Comparison of ENCODE assay signal across 17 cellular contexts in genomic region chr2:30472326-30472725, GRCh38. TPM values are rescaled to one million over a fixed set of nuclear protein-coding genes. Genes with fewer than 3 reads are reported as not detected.
DNase-seq lines count a peak whose midpoint lies in the region; ATAC-seq, FAIRE-seq and TF ChIP-seq lines count a peak whose summit lies in the region.
"Had no signal": no experiment of that assay in that cellular context is flagged by ENCODE, and none has a peak within 500 bp of the region (broad histone marks: within the 10 kb centered on the region; RNA-seq: fewer than 3 reads in every experiment).

No MANE protein-coding gene starts in this region.

- peaks cover 5% of the 10 kb centered on the region for H3K79me1 ChIP-seq in mesendoderm (ENCODE audit: low read length)

- TF ChIP-seq EP300 in A549 (IDR thresholded peaks at IDR 0.05), result no peak

- ATAC-seq in A549 (no peak), T-helper 17 cell (no peak)

- H3K4me3 ChIP-seq in A549, result no peak overlapping the region
- no peak overlapping the region for H3K4me3 ChIP-seq in GM12865 (ENCODE audit: low read depth, low read length)
- no peak overlapping the region for H3K4me3 ChIP-seq in choroid plexus epithelial cell (ENCODE audit: low read depth, low read length)
- H3K4me3 ChIP-seq in mesendoderm (ENCODE audit: low read length), result no peak overlapping the region
- H3K4me3 ChIP-seq in H7 (ENCODE audit: insufficient read depth, low read depth, low read length), result no peak overlapping the region
- H3K4me3 ChIP-seq: BLaER1, prostate gland, uterus had no signal

- H2BK15ac ChIP-seq in mesendoderm (replicated peaks; ENCODE audit: low read depth), result no peak overlapping the region

- H3K27ac ChIP-seq in A549 (peak overlapping the region in 1 of 2 experiments; percentile 20; a peak in 1 of 6 replicates), mesendoderm (ENCODE audit: low read depth, low read length) (no peak overlapping the region)
- H3K27ac ChIP-seq: BLaER1, prostate gland had no signal

- H3K9me3 ChIP-seq in A549, result peaks cover 7% of the 10 kb centered on the region; the same call in 1 of the 3 replicates
- no peaks in the 10 kb centered on the region for H3K9me3 ChIP-seq in T-helper 17 cell (ENCODE audit: control insufficient read depth, low read length, poor library complexity, severe bottlenecking)
- H3K9me3 ChIP-seq: prostate gland, uterus had no signal

- no peak overlapping the region for H3K18ac ChIP-seq in mesendoderm (ENCODE audit: low read length)

- no peak overlapping the region for H4K8ac ChIP-seq in mesendoderm (ENCODE audit: low read depth, low read length)

- H2BK5ac ChIP-seq in mesendoderm (ENCODE audit: low read length), result no peak overlapping the region

- H2AK5ac ChIP-seq in mesendoderm (ENCODE audit: low read length), result no peak overlapping the region

- DNase-seq in A549 (ENCODE audit: low read depth in 1 of 2, low spot score in 1 of 2) (no peak), GM12865 (ENCODE audit: low read depth) (peak; percentile 8), NOMO-1 (lab: John Stamatoyannopoulos, UW; ENCODE audit: unreplicated experiment in 2 of 2) (peak; percentile 58 to 85), choroid plexus epithelial cell (ENCODE audit: low read depth) (peak; percentile 14), mesendoderm (no peak), H7 (no peak), T-helper 17 cell (no peak), NCI-H2171 (lab: John Stamatoyannopoulos, UW) (no peak)
- DNase-seq: activated gamma-delta T cell, DMS79, uterus had no signal

- H2BK120ac ChIP-seq in mesendoderm (ENCODE audit: low read depth, low read length), result no peak overlapping the region

- no peak for TF ChIP-seq CTCF in A549 (IDR thresholded peaks at IDR 0.05)
- peak; percentile 0 for TF ChIP-seq CTCF in GM12865 (IDR thresholded peaks at IDR 0.05; ENCODE audit: insufficient read depth, low read depth, low read length, missing control alignments)
- no peak for TF ChIP-seq CTCF in choroid plexus epithelial cell (conservative IDR thresholded peaks at IDR 0.05; ENCODE audit: low read depth, low read length)

- H3K36me3 ChIP-seq in mesendoderm (ENCODE audit: control insufficient read depth, insufficient read depth, low read length), result no peaks in the 10 kb centered on the region
- no peaks in the 10 kb centered on the region for H3K36me3 ChIP-seq in H7 (replicated peaks; ENCODE audit: control insufficient read depth, insufficient read depth, low read length)
- H3K36me3 ChIP-seq: BLaER1, prostate gland, uterus had no signal

- no peak overlapping the region for H3K23ac ChIP-seq in mesendoderm (ENCODE audit: low read length)

- H3K4me1 Mint-ChIP-seq in T-helper 17 cell, result peaks cover 23% of the 10 kb centered on the region

- POLR2A ChIA-PET in A549 (lab: Yijun Ruan, JAX), result no interaction called here

- H3K4me1 ChIP-seq in A549, result peaks cover 23% of the 10 kb centered on the region
- no peaks in the 10 kb centered on the region for H3K4me1 ChIP-seq in mesendoderm (ENCODE audit: control insufficient read depth, low read depth, low read length)
- H3K4me1 ChIP-seq: BLaER1, prostate gland, uterus had no signal

- no peaks in the 10 kb centered on the region for H3K27me3 Mint-ChIP-seq in T-helper 17 cell

- H3K79me2 ChIP-seq in mesendoderm (ENCODE audit: control insufficient read depth, insufficient read depth, low read length), result peaks cover 18% of the 10 kb centered on the region

- H3K4ac ChIP-seq in mesendoderm (ENCODE audit: low read depth, low read length), result no peak overlapping the region

- H3K4me2 ChIP-seq in A549 (peak overlapping the region; percentile 11; the same call in 1 of the 3 replicates), mesendoderm (ENCODE audit: low read length) (no peak overlapping the region)
- H3K4me2 ChIP-seq: BLaER1 had no signal

- CTCF ChIA-PET in A549 (lab: Yijun Ruan, JAX), result interaction anchor here (0.6 kb wide), 1 partner anchor 302 kb away, joined by 6 read pairs; no protein-coding TSS in a partner anchor

- H3K27ac Mint-ChIP-seq in T-helper 17 cell, result no peak overlapping the region

- no peak overlapping the region for H3K4me3 Mint-ChIP-seq in T-helper 17 cell

- H3K27me3 ChIP-seq in mesendoderm (ENCODE audit: insufficient read depth, low read length, poor library complexity) (no peaks in the 10 kb centered on the region), H7 (ENCODE audit: control insufficient read depth, insufficient read depth, low read length) (no peaks in the 10 kb centered on the region)
- H3K27me3 ChIP-seq: BLaER1, uterus had no signal

- no peak overlapping the region for H4K5ac ChIP-seq in mesendoderm (ENCODE audit: low read length)

- peaks cover 2% of the 10 kb centered on the region for H3K36me3 Mint-ChIP-seq in T-helper 17 cell (ENCODE audit: low read depth)

- no peak overlapping the region for H3K9ac ChIP-seq in mesendoderm (ENCODE audit: low read length)
- H3K9ac ChIP-seq: BLaER1 had no signal

- no peak overlapping the region for H3K56ac ChIP-seq in mesendoderm (ENCODE audit: low read length)

- no peak for TF ChIP-seq RAD21 in A549 (conservative IDR thresholded peaks at IDR 0.05 in 1 of 2, IDR thresholded peaks at IDR 0.05 in 1 of 2)

- FAIRE-seq in A549 (lab: Jason Lieb, UNC), result no peak
- FAIRE-seq: bronchial epithelial cell, GM12892, GM19239, H54 had no signal

- no peak for TF ChIP-seq POLR2A in A549 (IDR thresholded peaks at IDR 0.05; ENCODE audit: low read length)

TF ChIP-seq in A549, 52 proteins besides CTCF, POLR2A, EP300 and RAD21:
- no peak for TF ChIP-seq TP53 (CRISPR knock-in tag; IDR thresholded peaks at IDR 0.05)
- no peak for TF ChIP-seq FOXS1 (CRISPR knock-in tag; IDR thresholded peaks at IDR 0.05)
- no peak for TF ChIP-seq CEBPB (IDR thresholded peaks at IDR 0.05)
- no peak for TF ChIP-seq NFE2L2 (conservative IDR thresholded peaks at IDR 0.05; ENCODE audit: low read length)
- TF ChIP-seq NPAS2 (CRISPR knock-in tag; IDR thresholded peaks at IDR 0.05; ENCODE audit: borderline replicate concordance), result no peak
- TF ChIP-seq ZFP36 (IDR thresholded peaks at IDR 0.05; ENCODE audit: borderline replicate concordance, partially characterized antibody), result no peak
- no peak for TF ChIP-seq ESRRA (IDR thresholded peaks at IDR 0.05; ENCODE audit: borderline replicate concordance, low read length)
- no peak for TF ChIP-seq MYC (IDR thresholded peaks at IDR 0.05; ENCODE audit: borderline replicate concordance, low read length)
- TF ChIP-seq HOXB5 (CRISPR knock-in tag; IDR thresholded peaks at IDR 0.05), result no peak
- TF ChIP-seq RNF2 (IDR thresholded peaks at IDR 0.05; ENCODE audit: borderline replicate concordance, low read depth), result no peak
- no peak for TF ChIP-seq KDM5A (IDR thresholded peaks at IDR 0.05)
- TF ChIP-seq HDAC2 (IDR thresholded peaks at IDR 0.05), result no peak
- TF ChIP-seq ZNF302 (CRISPR knock-in tag; IDR thresholded peaks at IDR 0.05), result no peak
- no peak for TF ChIP-seq RARB (CRISPR knock-in tag; IDR thresholded peaks at IDR 0.05)
- no peak for TF ChIP-seq ELK1 (IDR thresholded peaks at IDR 0.05; ENCODE audit: low read depth, low read length)
- TF ChIP-seq HOXB13 (CRISPR knock-in tag; IDR thresholded peaks at IDR 0.05; ENCODE audit: low read depth), result no peak
- TF ChIP-seq ZSCAN20 (CRISPR knock-in tag; IDR thresholded peaks at IDR 0.05), result no peak
- no peak for TF ChIP-seq MAZ (IDR thresholded peaks at IDR 0.05; ENCODE audit: borderline replicate concordance, low read depth, low read length)

RNA-seq across cellular contexts. Expression of gene LCLAT1, which starts 25.3 kb away (rescaled TPM):
- polyA plus RNA-seq in A549 (2011; rRNA removed) (55.7 and 71.0 TPM in 2 replicates), A549 (2017; fragmentation: RNase III; extraction: RNeasy Plus Mini Kit Qiagen cat#74134 plus additional on column Dnase treatment) (17.7 to 19.5 TPM (median 17.9 TPM) in 3 replicates)
- polyA plus RNA-seq in A549 (2012; cell fraction: cytosol; rRNA removed), result 12.3 and 13.7 TPM in 2 replicates
- polyA plus RNA-seq in A549 (2012; cell fraction: nucleus; rRNA removed), result 10.3 and 14.2 TPM in 2 replicates
- 67.1 and 80.2 TPM in 2 replicates for polyA minus RNA-seq in A549 (2011; rRNA and poly(A)+ RNA removed)
- 9.6 TPM for polyA plus RNA-seq in mesendoderm (2013, experiment 1 of 2)
- polyA plus RNA-seq in mesendoderm (2013, experiment 2 of 2), result 9.2 TPM
- 9.6 and 10.5 TPM in 2 replicates for total RNA-seq in H7 (2014; rRNA removed; shearing (Covaris generic))
- 10 to 100 TPM in 1 of 2 donors, 1 to 10 TPM in 1; 6.7 to 18.2 TPM for total RNA-seq in T-helper 17 cell

Comparison
In these comparisons a context has a peak if more than half of its experiments do, and no peak if none do; other contexts are left out.
1. DNase-seq: peak in GM12865 (single experiment), NOMO-1 (2 of 2) and choroid plexus epithelial cell (single experiment); none in A549 (0 of 2), mesendoderm (single experiment), H7 (single experiment), T-helper 17 cell (0 of 3) and NCI-H2171 (single experiment).